In the genomic region with DNA sequence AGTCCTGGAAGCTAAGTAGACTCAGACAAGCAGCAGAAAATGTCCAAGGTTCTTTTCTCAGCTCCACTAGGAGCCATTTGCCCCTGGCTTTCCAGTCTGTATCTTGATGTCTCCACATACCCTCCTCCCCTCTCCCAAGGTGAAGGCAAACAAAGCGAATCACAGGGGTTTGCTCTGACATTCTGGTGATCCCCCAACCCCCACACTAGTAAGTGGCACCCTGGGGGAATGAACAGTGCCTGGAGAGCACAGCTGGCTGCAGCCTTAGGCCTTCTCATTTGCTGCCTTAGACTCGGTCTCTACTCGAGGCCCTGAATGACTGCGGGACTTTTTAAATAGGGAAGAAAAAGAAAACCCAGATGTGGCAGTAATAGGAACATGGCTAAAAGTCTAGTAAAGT, we compare ENCODE assay signal across 18 cellular contexts.
"Had no signal": no experiment of that assay in that cellular context is flagged by ENCODE, and none has a peak within 500 bp of the region (broad histone marks: within the 10 kb centered on the region; RNA-seq: fewer than 3 reads in every experiment).

No MANE protein-coding gene starts in this region.

- H3K4me1 ChIP-seq: foreskin keratinocyte, uterus had no signal

- H3K36me3 ChIP-seq: uterus had no signal

- H3K4me1 Mint-ChIP-seq: activated CD4-positive, alpha-beta T cell treated with anti-CD3 and anti-CD28 coated beads, Interleukin-2, amount 10 ng/mL, durations not matched to agents 24 days and 14 days; activated naive CD8-positive, alpha-beta T cell treated with anti-CD3 and anti-CD28 coated beads, Interleukin-2, amount 10 ng/mL, durations not matched to agents 7 days and 5 days had no signal

- H3K27me3 ChIP-seq: foreskin keratinocyte, uterus had no signal

- H3K27ac ChIP-seq: coronary artery, foreskin keratinocyte, uterus had no signal

- H3K4me3 Mint-ChIP-seq: activated CD4-positive, alpha-beta T cell treated with anti-CD3 and anti-CD28 coated beads, Interleukin-2, amount 10 ng/mL, durations not matched to agents 24 days and 14 days; activated CD8-positive, alpha-beta T cell treated with anti-CD3 and anti-CD28 coated beads, Interleukin-2, amount 10 ng/mL, durations not matched to agents 7 days and 5 days; activated naive CD8-positive, alpha-beta T cell treated with anti-CD3 and anti-CD28 coated beads, Interleukin-2, amount 10 ng/mL, durations not matched to agents 7 days and 5 days; brain; central memory CD8-positive, alpha-beta T cell; naive B cell; stimulated activated memory B cell treated with anti-CD40 and anti-IgM and Interleukin-4, amounts not matched to agents 10 μg/mL and 1 μg/mL and 100 μg/mL, for 72 hours; T-helper 17 cell had no signal

- H3K9me3 ChIP-seq: uterus had no signal

- H3K4me3 ChIP-seq: coronary artery, uterus had no signal

- DNase-seq: activated CD4-positive, alpha-beta T cell treated with anti-CD3 and anti-CD28 coated beads, Interleukin-2, amount 10 ng/mL, durations not matched to agents 24 days and 14 days; activated CD8-positive, alpha-beta memory T cell treated with anti-CD3 and anti-CD28 coated beads, Interleukin-2, amount 50 U/mL, for 4 hours; activated CD8-positive, alpha-beta T cell treated with anti-CD3 and anti-CD28 coated beads, Interleukin-2, amount 10 ng/mL, durations not matched to agents 7 days and 5 days; activated gamma-delta T cell treated with Interleukin-2 at 50 U/mL for 16 hours; activated naive CD8-positive, alpha-beta T cell treated with anti-CD3 and anti-CD28 coated beads, Interleukin-2, amount 10 ng/mL, durations not matched to agents 7 days and 5 days; activated T-cell treated with anti-CD3 and anti-CD28 coated beads, Interleukin-2, amount 50 U/mL, for 48 hours; effector CD8-positive, alpha-beta T cell; foreskin keratinocyte; naive B cell; posterior cingulate gyrus; stimulated activated CD4-positive, alpha-beta T cell treated with anti-CD3 and anti-CD28 coated beads, Interleukin-2, amount 100 ng/mL, for 48 hours; T-helper 17 cell; uterus had no signal

- H3K27ac Mint-ChIP-seq: activated CD4-positive, alpha-beta T cell treated with anti-CD3 and anti-CD28 coated beads, Interleukin-2, amount 10 ng/mL, durations not matched to agents 24 days and 14 days; activated CD8-positive, alpha-beta T cell treated with anti-CD3 and anti-CD28 coated beads, Interleukin-2, amount 10 ng/mL, durations not matched to agents 7 days and 5 days; activated naive CD8-positive, alpha-beta T cell treated with anti-CD3 and anti-CD28 coated beads, Interleukin-2, amount 10 ng/mL, durations not matched to agents 7 days and 5 days; naive B cell; stimulated activated memory B cell treated with anti-CD40 and anti-IgM and Interleukin-4, amounts not matched to agents 10 μg/mL and 1 μg/mL and 100 μg/mL, for 72 hours; T-helper 17 cell had no signal

- H3K27me3 Mint-ChIP-seq: activated CD4-positive, alpha-beta T cell treated with anti-CD3 and anti-CD28 coated beads, Interleukin-2, amount 10 ng/mL, durations not matched to agents 24 days and 14 days; activated naive CD8-positive, alpha-beta T cell treated with anti-CD3 and anti-CD28 coated beads, Interleukin-2, amount 10 ng/mL, durations not matched to agents 7 days and 5 days; brain; central memory CD8-positive, alpha-beta T cell; naive B cell; stimulated activated memory B cell treated with anti-CD40 and anti-IgM and Interleukin-4, amounts not matched to agents 10 μg/mL and 1 μg/mL and 100 μg/mL, for 72 hours; T-helper 17 cell had no signal

- ATAC-seq: activated CD8-positive, alpha-beta T cell treated with anti-CD3 and anti-CD28 coated beads, Interleukin-2, amount 10 ng/mL, durations not matched to agents 7 days and 5 days; foreskin keratinocyte; left lobe of liver; stimulated activated memory B cell treated with anti-CD40 and anti-IgM and Interleukin-4, amounts not matched to agents 10 μg/mL and 1 μg/mL and 100 μg/mL, for 72 hours; T-helper 17 cell had no signal

- H3K9me3 Mint-ChIP-seq: activated CD4-positive, alpha-beta T cell treated with anti-CD3 and anti-CD28 coated beads, Interleukin-2, amount 10 ng/mL, durations not matched to agents 24 days and 14 days; central memory CD8-positive, alpha-beta T cell had no signal
